Comparison of ENCODE assay signal across 8 cellular contexts in the genomic region with DNA sequence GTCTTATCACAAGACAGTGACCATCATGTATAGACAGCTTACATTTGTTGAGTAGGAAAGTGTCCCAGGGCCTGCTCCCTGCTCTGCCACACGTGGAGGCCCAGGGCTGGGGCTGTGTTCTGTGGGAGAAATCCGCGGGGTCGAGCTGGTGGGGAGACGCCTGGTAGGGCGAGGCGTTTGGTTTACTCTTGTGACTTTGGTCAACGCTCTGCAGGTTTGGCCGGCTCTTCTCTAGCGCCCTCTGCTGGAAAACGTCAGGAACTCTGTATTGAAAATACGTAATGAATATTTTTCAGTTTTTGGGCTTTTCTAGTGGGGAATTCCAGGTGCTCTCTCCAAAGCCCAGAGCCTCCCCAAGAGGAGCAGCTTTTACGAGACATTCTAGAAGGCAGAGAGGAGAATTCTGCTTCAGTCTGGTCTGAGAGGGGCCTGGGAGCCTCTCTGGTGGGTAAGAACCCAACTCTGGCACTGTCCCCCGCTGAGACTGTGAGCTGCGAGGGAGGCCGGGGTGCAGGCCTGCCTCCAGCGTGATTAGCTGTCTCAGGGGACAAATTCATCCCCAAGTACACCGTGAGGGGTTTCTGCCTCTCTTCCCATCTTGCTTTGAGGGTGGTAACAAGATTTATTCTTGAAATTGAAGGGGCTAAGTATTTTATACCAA.
DNase-seq lines count a peak whose midpoint lies in the region; ATAC-seq and TF ChIP-seq lines count a peak whose summit lies in the region.

No MANE protein-coding gene starts in this region.

- intact Hi-C loops in Panc1 (cut with micrococcal nuclease; ENCODE audit: unreplicated experiment) (loop anchor here (1.0 to 10.0 kb wide), 2 partner anchors 160 to 230 kb away; no protein-coding TSS in a partner anchor), Right ventricle myocardium superior (cut with DNase I) (loop anchor here (2.0 kb wide), 1 partner anchor 158 kb away; no protein-coding TSS in a partner anchor)

- TF ChIP-seq CTCF in GM13977 (IDR thresholded peaks at IDR 0.05; ENCODE audit: extremely low read depth, insufficient read depth, missing control alignments): peak; percentile 67
- TF ChIP-seq CTCF in Panc1 (IDR thresholded peaks at IDR 0.05): peak; percentile 91
- TF ChIP-seq CTCF in progenitor cell of endocrine pancreas (IDR thresholded peaks at IDR 0.05; ENCODE audit: unreplicated experiment): peak; percentile 77

- H3K36me3 ChIP-seq in Panc1 (ENCODE audit: control insufficient read depth, insufficient read depth, low read length): no peaks in the 10 kb centered on the region

- in situ Hi-C loops in GM13977 (cut with MboI; ENCODE audit: low pct_unique_long_range_greater_than_20kb, low sequenced_read_pairs, unreplicated experiment): loop anchor here (10.0 kb wide), 1 partner anchor 170 kb away; no protein-coding TSS in a partner anchor
- in situ Hi-C loops in Panc1 (cut with HindIII; ENCODE audit: low pct_unique_long_range_greater_than_20kb, low sequenced_read_pairs): no loop called here

- no peak overlapping the region for H3K27ac Mint-ChIP-seq in progenitor cell of endocrine pancreas

- peaks cover 4% of the 10 kb centered on the region for H3K4me1 Mint-ChIP-seq in progenitor cell of endocrine pancreas (ENCODE audit: low read depth)

- H3K27ac ChIP-seq in Panc1 (ENCODE audit: low read length): no peak overlapping the region

- DNase-seq in 8988T: peak; percentile 42
- DNase-seq in GM13977 (ENCODE audit: low spot score): peak; percentile 84
- peak; percentile 79 for DNase-seq in HuH-7 (ENCODE audit: low spot score)
- no peak for DNase-seq in Panc1 (ENCODE audit: low read depth, low spot score)
- peak; percentile 76 for DNase-seq in activated effector memory CD4-positive, alpha-beta T cell treated with anti-CD3 and anti-CD28 coated beads, Interleukin-2, amount 50 U/mL, for 16 hours
- DNase-seq in Right ventricle myocardium superior: peak; percentile 56
- DNase-seq in progenitor cell of endocrine pancreas (ENCODE audit: low spot score, unreplicated experiment): peak; percentile 36

- peaks cover 5% of the 10 kb centered on the region for H3K9me3 Mint-ChIP-seq in progenitor cell of endocrine pancreas (ENCODE audit: low read depth)

- CTCF ChIA-PET in Panc1 (lab: Charles Lee): interaction anchor here (0.7 to 1.8 kb wide), 2 partner anchors 13 to 232 kb away, joined by 4 to 5 read pairs; no protein-coding TSS in a partner anchor

- peaks cover 39% of the 10 kb centered on the region for H3K27me3 Mint-ChIP-seq in progenitor cell of endocrine pancreas

- ATAC-seq in Panc1 (peak; percentile 68), Right ventricle myocardium superior (ENCODE audit: poor library complexity) (peak; percentile 79), HG03565 (IDR thresholded peaks at IDR 0.05; ENCODE audit: unreplicated experiment) (no peak)

- peaks cover 5% of the 10 kb centered on the region; the same call in 1 of the 2 replicates for H3K27me3 ChIP-seq in Panc1 (ENCODE audit: control insufficient read depth, insufficient read depth, low read length)

- no TSS peak for BruUV-seq in Panc1 (replicated peaks; lab: Mats Ljungman, UMichigan)

- no peaks in the 10 kb centered on the region for H3K4me1 ChIP-seq in Panc1 (ENCODE audit: control insufficient read depth, insufficient read depth, low read length)

- H3K4me3 Mint-ChIP-seq in progenitor cell of endocrine pancreas (ENCODE audit: low read depth): no peak overlapping the region

- no peak overlapping the region for H3K4me3 ChIP-seq in Panc1 (ENCODE audit: low read depth in 2 of 2, low read length in 2 of 2)

- POLR2A ChIA-PET in Panc1 (lab: Charles Lee): interaction anchor here (0.8 kb wide), 1 partner anchor 21 kb away, joined by 3 read pairs; no protein-coding TSS in a partner anchor

- H3K9me3 ChIP-seq in Panc1 (ENCODE audit: control insufficient read depth, insufficient read depth, low read depth, low read length): no peaks in the 10 kb centered on the region

- H3K36me3 Mint-ChIP-seq in progenitor cell of endocrine pancreas (ENCODE audit: insufficient read depth): peaks cover 2% of the 10 kb centered on the region
